Comparison of ENCODE assay signal across 18 cellular contexts in the genomic region with DNA sequence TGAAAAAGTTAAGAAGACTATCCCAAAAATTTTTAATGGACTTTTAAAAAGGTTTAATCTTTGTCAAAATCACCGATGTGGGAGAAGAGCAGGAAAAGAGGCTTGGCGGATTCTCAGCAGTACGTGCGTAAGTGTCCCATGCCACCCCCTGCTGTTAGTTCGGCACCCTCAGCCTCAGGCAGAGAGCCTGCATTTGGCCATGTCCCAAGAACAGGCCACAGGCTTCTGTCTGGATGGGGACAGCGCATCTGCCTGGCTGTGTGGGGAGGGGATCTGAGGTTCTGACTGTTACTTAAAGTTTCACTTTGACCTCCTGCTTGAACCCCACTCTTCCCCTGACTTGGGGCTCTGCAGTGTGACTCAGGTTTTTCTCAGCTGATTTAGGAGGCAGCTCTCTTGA. TPM values are rescaled to one million over a fixed set of nuclear protein-coding genes. Genes with fewer than 3 reads are reported as not detected.
DNase-seq lines count a peak whose midpoint lies in the region; ATAC-seq, FAIRE-seq and TF ChIP-seq lines count a peak whose summit lies in the region.
"Had no signal": no experiment of that assay in that cellular context is flagged by ENCODE, and none has a peak within 500 bp of the region (broad histone marks: within the 10 kb centered on the region; RNA-seq: fewer than 3 reads in every experiment).

No MANE protein-coding gene starts in this region.

- H3K79me1 ChIP-seq in neuronal stem cell (ENCODE audit: low read depth, low read length): no peaks in the 10 kb centered on the region

- no peaks in the 10 kb centered on the region for H3K9me3 Mint-ChIP-seq in GM23338
- H3K9me3 Mint-ChIP-seq in chondrocyte (ENCODE audit: low read depth): no peaks in the 10 kb centered on the region
- H3K9me3 Mint-ChIP-seq in activated T-cell treated with anti-CD3 and anti-CD28 coated beads, Interleukin-2, amount 50 U/mL, for 24 hours: no peaks in the 10 kb centered on the region
- H3K9me3 Mint-ChIP-seq: CD4-positive, CD25-positive, alpha-beta regulatory T cell had no signal

- H3K4me1 ChIP-seq in SK-N-SH (ENCODE audit: control insufficient read depth in 1 of 2, insufficient read depth in 2 of 2, low read depth in 1 of 2, low read length in 1 of 2) (peaks cover 7 to 9% of the 10 kb centered on the region in 2 experiments; a peak in 2 of 4 replicates), GM23338 (ENCODE audit: insufficient read depth) (no peaks in the 10 kb centered on the region), neuronal stem cell (ENCODE audit: control insufficient read depth in 2 of 2, insufficient read depth in 1 of 2, low read depth in 1 of 2, low read length in 2 of 2) (peaks cover 0 to 10% of the 10 kb centered on the region in 2 donors), kidney (ENCODE audit: control insufficient read depth in 1 of 2, insufficient read depth in 1 of 2, low read depth in 1 of 2, low read length in 2 of 2) (peaks cover 4 to 8% of the 10 kb centered on the region in 2 donors)
- H3K4me1 ChIP-seq: HAP-1 had no signal

- no peaks in the 10 kb centered on the region for H3K79me2 ChIP-seq in SK-N-SH (ENCODE audit: insufficient read depth)
- no peaks in the 10 kb centered on the region for H3K79me2 ChIP-seq in GM23338 (replicated peaks; ENCODE audit: insufficient read depth)

- no peak overlapping the region for H3K23ac ChIP-seq in neuronal stem cell (ENCODE audit: low read depth, low read length, poor library complexity)

- no peak overlapping the region for H3K18ac ChIP-seq in neuronal stem cell (ENCODE audit: low read length)

- CTCF ChIA-PET in SK-N-SH (lab: Yijun Ruan, JAX): interaction anchor here (0.9 to 5.8 kb wide), 9 partner anchors 9 to 407 kb away, joined by 3 to 49 read pairs (median 22); partner anchors contain the start of gene EXT2

- H3K27ac Mint-ChIP-seq in GM23338 (no peak overlapping the region), chondrocyte (ENCODE audit: unreplicated experiment) (peak overlapping the region; percentile 4)
- H3K27ac Mint-ChIP-seq in activated T-cell treated with anti-CD3 and anti-CD28 coated beads, Interleukin-2, amount 50 U/mL, for 24 hours: no peak overlapping the region
- H3K27ac Mint-ChIP-seq: CD4-positive, CD25-positive, alpha-beta regulatory T cell had no signal

- H3K9me3 ChIP-seq in SK-N-SH (no peaks in the 10 kb centered on the region), neuronal stem cell (replicated peaks in 1 of 2; ENCODE audit: control insufficient read depth in 2 of 2, insufficient read depth in 1 of 2, low read depth in 1 of 2, low read length in 2 of 2) (no peaks in the 10 kb centered on the region), kidney (ENCODE audit: control insufficient read depth in 1 of 2, low read length in 2 of 2) (no peaks in the 10 kb centered on the region)
- H3K9me3 ChIP-seq: HAP-1 had no signal

- peaks cover 3% of the 10 kb centered on the region; the same call in 2 of the 3 replicates for H3K36me3 Mint-ChIP-seq in GM23338 (ENCODE audit: low read depth)
- H3K36me3 Mint-ChIP-seq in chondrocyte (ENCODE audit: low read depth): peaks cover 26% of the 10 kb centered on the region
- H3K36me3 Mint-ChIP-seq in activated T-cell treated with anti-CD3 and anti-CD28 coated beads, Interleukin-2, amount 50 U/mL, for 24 hours (ENCODE audit: low read depth): peaks cover 89% of the 10 kb centered on the region

- peaks cover 31 to 64% of the 10 kb centered on the region in 2 experiments for H3K36me3 ChIP-seq in SK-N-SH (replicated peaks in 1 of 2; ENCODE audit: control insufficient read depth in 1 of 2, insufficient read depth in 2 of 2, low read length in 1 of 2)
- H3K36me3 ChIP-seq in GM23338 (ENCODE audit: insufficient read depth): no peaks in the 10 kb centered on the region
- H3K36me3 ChIP-seq in neuronal stem cell (replicated peaks in 1 of 2; ENCODE audit: control insufficient read depth in 2 of 2, insufficient read depth in 2 of 2, low read length in 2 of 2): peaks cover 26 to 58% of the 10 kb centered on the region in 2 donors
- peaks cover 18 to 29% of the 10 kb centered on the region in 2 donors for H3K36me3 ChIP-seq in kidney (ENCODE audit: control insufficient read depth in 1 of 2, insufficient read depth in 2 of 2, low read length in 2 of 2)

- H3F3A ChIP-seq in SK-N-SH (replicated peaks; ENCODE audit: insufficient read depth) (no peaks in the 10 kb centered on the region), GM23338 (replicated peaks; ENCODE audit: low read depth) (no peaks in the 10 kb centered on the region)

- H2BK12ac ChIP-seq in neuronal stem cell (ENCODE audit: low read length): no peak overlapping the region

- no peak for FAIRE-seq in kidney (lab: Jason Lieb, UNC)
- FAIRE-seq: A204.1 had no signal

- WGBS in SK-N-SH (ENCODE audit: low lambda C conversion rate): 74% methylated on average over 6 of the region's 6 CpGs
- WGBS in neuronal stem cell (ENCODE audit: extremely low coverage in 2 of 2, insufficient read length in 2 of 2, insufficient replicate concordance in 1 of 2), 2 donors: no CpG with 5 or more reads among the region's 6 CpGs

- TF ChIP-seq CTCF in SK-N-SH (IDR thresholded peaks at IDR 0.05) (no peak), GM23338 (conservative IDR thresholded peaks at IDR 0.05; ENCODE audit: low read depth in 2 of 2) (no peak), chondrocyte (IDR thresholded peaks at IDR 0.05) (no peak), kidney (IDR thresholded peaks at IDR 0.05; ENCODE audit: borderline replicate concordance, extremely low read depth, insufficient read depth) (no peak), omental fat pad (IDR thresholded peaks at IDR 0.05) (no peak)

- no peak overlapping the region for H3K27ac ChIP-seq in SK-N-SH (ENCODE audit: low read depth in 2 of 2, low read length in 1 of 2)
- no peak overlapping the region for H3K27ac ChIP-seq in GM23338 (ENCODE audit: low read depth)
- no peak overlapping the region for H3K27ac ChIP-seq in neuronal stem cell (replicated peaks; ENCODE audit: low read length)
- H3K27ac ChIP-seq in kidney (ENCODE audit: low read depth in 2 of 2, low read length in 2 of 2): no peak overlapping the region
- H3K27ac ChIP-seq: SK-N-MC had no signal

- no peak for TF ChIP-seq EP300 in SK-N-SH (IDR thresholded peaks at IDR 0.05; ENCODE audit: borderline replicate concordance in 1 of 2, low read depth in 1 of 2, low read length in 1 of 2)

- no peak overlapping the region for H3K4ac ChIP-seq in neuronal stem cell (ENCODE audit: low read length)

- H3K27me3 Mint-ChIP-seq in GM23338 (ENCODE audit: insufficient read depth, low read depth, poor library complexity): no peaks in the 10 kb centered on the region
- H3K27me3 Mint-ChIP-seq in chondrocyte (ENCODE audit: low read depth): no peaks in the 10 kb centered on the region
- no peaks in the 10 kb centered on the region for H3K27me3 Mint-ChIP-seq in activated T-cell treated with anti-CD3 and anti-CD28 coated beads, Interleukin-2, amount 50 U/mL, for 24 hours
- H3K27me3 Mint-ChIP-seq: CD4-positive, CD25-positive, alpha-beta regulatory T cell had no signal

- POLR2A ChIA-PET in SK-N-SH (lab: Yijun Ruan, JAX): no interaction called here

- H3K4me3 ChIP-seq in SK-N-SH (ENCODE audit: low read depth in 2 of 2, low read length in 1 of 2): no peak overlapping the region
- H3K4me3 ChIP-seq in GM23338: no peak overlapping the region
- no peak overlapping the region for H3K4me3 ChIP-seq in neuronal stem cell (ENCODE audit: low read length in 2 of 2)
- no peak overlapping the region for H3K4me3 ChIP-seq in kidney (ENCODE audit: low read length in 2 of 2)
- H3K4me3 ChIP-seq: HAP-1, SK-N-MC had no signal

- H4K20me1 ChIP-seq in SK-N-SH (ENCODE audit: insufficient read depth): no peaks in the 10 kb centered on the region
- H4K20me1 ChIP-seq in GM23338 (replicated peaks; ENCODE audit: insufficient read depth): 0 out of 2 replicates have a peak, but pooled peaks cover 4% of the 10 kb centered on the region

- H3K14ac ChIP-seq in neuronal stem cell (ENCODE audit: low read length): no peak overlapping the region

- peak; percentile 35 for TF ChIP-seq RAD21 in SK-N-SH (IDR thresholded peaks at IDR 0.05; ENCODE audit: low read length)

- no peak overlapping the region for H3K9ac ChIP-seq in SK-N-SH
- H3K9ac ChIP-seq in neuronal stem cell (ENCODE audit: low read depth, low read length, poor library complexity): peak overlapping the region; percentile 63
- H3K9ac ChIP-seq in kidney (ENCODE audit: low read length in 2 of 2): no peak overlapping the region

- H2AFZ ChIP-seq in SK-N-SH (ENCODE audit: low read depth): no peak overlapping the region
- no peak overlapping the region for H2AFZ ChIP-seq in GM23338
- no peak overlapping the region for H2AFZ ChIP-seq in neuronal stem cell (ENCODE audit: low read length)

- H2AK5ac ChIP-seq in neuronal stem cell (ENCODE audit: low read depth, low read length): no peak overlapping the region

- no peak overlapping the region for H2BK120ac ChIP-seq in neuronal stem cell (ENCODE audit: low read depth, low read length)

- H2BK15ac ChIP-seq in neuronal stem cell (ENCODE audit: low read length): no peak overlapping the region

- no peak overlapping the region for H3K4me3 Mint-ChIP-seq in GM23338
- H3K4me3 Mint-ChIP-seq in chondrocyte (ENCODE audit: unreplicated experiment): no peak overlapping the region
- no peak overlapping the region for H3K4me3 Mint-ChIP-seq in activated T-cell treated with anti-CD3 and anti-CD28 coated beads, Interleukin-2, amount 50 U/mL, for 24 hours
- H3K4me3 Mint-ChIP-seq: CD4-positive, CD25-positive, alpha-beta regulatory T cell had no signal

- ATAC-seq in SK-N-SH treated with all-trans-retinoic acid at 6 μM for 48 hours (no peak), GM23338 (no peak), omental fat pad (ENCODE audit: low FRiP score) (no peak)

- H2BK5ac ChIP-seq in neuronal stem cell (ENCODE audit: low read length): no peak overlapping the region

- DNase-seq in SK-N-SH: peak; percentile 55
- peak; percentile 7 for DNase-seq in GM23338 (ENCODE audit: low spot score)
- DNase-seq in chondrocyte (ENCODE audit: low spot score): no peak
- no peak for DNase-seq in neuronal stem cell (ENCODE audit: low spot score)
- no peak for DNase-seq in activated T-cell treated with anti-CD3 and anti-CD28 coated beads, Interleukin-2, amount 50 U/mL, for 24 hours
- no peak for DNase-seq in kidney
- DNase-seq in omental fat pad (ENCODE audit: low spot score): no peak
- DNase-seq: CD4-positive, CD25-positive, alpha-beta regulatory T cell; DMS79; IMR-90; NCI-H1694; NCI-H2081; NCI-H526; SHP77 had no signal

- no peak overlapping the region for H4K8ac ChIP-seq in neuronal stem cell (ENCODE audit: low read depth, low read length)

- intact Hi-C loops in kidney (cut with DNase I): no loop called here

- H3K4me1 Mint-ChIP-seq in GM23338 (no peaks in the 10 kb centered on the region; the same call in 2 of the 3 replicates), chondrocyte (ENCODE audit: low read depth) (peaks cover 11% of the 10 kb centered on the region)
- no peaks in the 10 kb centered on the region for H3K4me1 Mint-ChIP-seq in activated T-cell treated with anti-CD3 and anti-CD28 coated beads, Interleukin-2, amount 50 U/mL, for 24 hours (ENCODE audit: low read depth)

- H3K4me2 ChIP-seq in SK-N-SH (no peak overlapping the region), GM23338 (no peak overlapping the region), neuronal stem cell (ENCODE audit: insufficient read depth, low read length, poor library complexity, severe bottlenecking) (no peak overlapping the region)

- no peak overlapping the region for H4K91ac ChIP-seq in neuronal stem cell (ENCODE audit: low read depth, low read length, poor library complexity)

- no peaks in the 10 kb centered on the region for H3K27me3 ChIP-seq in SK-N-SH (ENCODE audit: insufficient read depth)
- no peaks in the 10 kb centered on the region for H3K27me3 ChIP-seq in GM23338 (ENCODE audit: insufficient read depth)
- H3K27me3 ChIP-seq in neuronal stem cell (ENCODE audit: control insufficient read depth in 3 of 3, insufficient read depth in 3 of 3, low read depth in 1 of 3, low read length in 3 of 3): no peaks in the 10 kb centered on the region

- H3K9me2 ChIP-seq in SK-N-SH (no peaks in the 10 kb centered on the region), GM23338 (ENCODE audit: insufficient read depth) (no peaks in the 10 kb centered on the region)

RNA-seq across cellular contexts. Expression of gene EXT2, which starts 35.3 kb away (rescaled TPM):
- polyA plus RNA-seq in SK-N-SH (2012; rRNA removed) (92.9 and 96.7 TPM in 2 replicates), GM23338 (2016; fragmentation: Nextera tagmentation; extraction: Ambion mirVana) (11.7 and 15.9 TPM in 2 replicates), kidney (ENCODE audit: insufficient read depth, low read depth, low replicate concordance) (29.8 TPM)
- polyA plus RNA-seq in SK-N-SH (2012; cell fraction: cytosol; rRNA removed): 71.8 and 80.2 TPM in 2 replicates
- polyA plus RNA-seq in SK-N-SH (2012; cell fraction: nucleus; rRNA removed): 83.8 and 99.5 TPM in 2 replicates
- 43.7 and 48.6 TPM in 2 replicates for total RNA-seq in GM23338 (2014; rRNA removed; shearing (Covaris generic))
- total RNA-seq in chondrocyte (106 to 116 TPM (median 108 TPM) in 3 replicates), kidney (54.1 TPM), omental fat pad (10 to 100 TPM; 60.5 to 91.0 (median 76.1) TPM)
- polyA plus RNA-seq in neuronal stem cell (2013, experiment 1 of 2): 36.4 TPM
- polyA plus RNA-seq in neuronal stem cell (2013, experiment 2 of 2): 35.5 TPM

Comparison
In these comparisons a context has a peak if more than half of its experiments do, and no peak if none do; other contexts are left out.
1. DNase-seq: peak in SK-N-SH (single experiment) and GM23338 (single experiment); none in chondrocyte (single experiment), neuronal stem cell (single experiment), activated T-cell treated with anti-CD3 and anti-CD28 coated beads, Interleukin-2, amount 50 U/mL, for 24 hours (single experiment), kidney (single experiment) and omental fat pad (single experiment).